Comparison of ENCODE assay signal across 2 cellular contexts in the genomic region with DNA sequence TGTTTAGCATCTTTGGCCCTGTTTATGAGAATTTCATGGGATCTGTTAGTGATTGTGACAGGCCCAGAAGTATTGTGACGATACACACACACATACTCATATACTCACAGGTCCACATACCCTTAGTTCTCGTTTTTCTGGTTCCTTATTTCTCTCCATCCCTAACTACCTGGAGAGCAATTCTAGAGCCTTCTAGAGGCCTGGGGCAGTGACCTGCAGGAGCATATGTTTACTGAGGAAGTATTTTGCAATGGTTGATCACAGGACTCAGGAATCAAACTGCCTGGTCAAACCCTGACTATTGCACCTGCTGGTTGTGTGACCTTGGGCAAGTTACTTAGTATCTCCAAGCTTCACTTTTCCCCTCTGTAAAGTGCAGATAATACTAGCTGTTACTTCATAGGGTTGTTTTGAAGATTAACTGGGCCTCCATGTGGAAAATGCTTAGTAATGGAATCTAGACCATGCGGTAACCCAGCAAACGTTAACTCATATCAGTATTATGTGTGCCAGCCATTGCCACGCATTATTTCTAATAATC.
TF ChIP-seq lines count a peak whose summit lies in the region.

No MANE protein-coding gene starts in this region.

TF ChIP-seq in IMR-90, 13 proteins besides CTCF, POLR2A, EP300 and RAD21:
- no peak for TF ChIP-seq BHLHE40 (IDR thresholded peaks at IDR 0.05; ENCODE audit: low read depth, low read length)
- TF ChIP-seq MAFK (IDR thresholded peaks at IDR 0.05; ENCODE audit: low read depth, low read length): 0 out of 2 replicates have a peak, but pooled peaks have one; percentile 2

TF ChIP-seq in SK-N-SH treated with all-trans-retinoic acid at 6 μM for 48 hours, 23 proteins besides CTCF, POLR2A, EP300 and RAD21:
- TF ChIP-seq ISL1 (CRISPR knock-in tag; IDR thresholded peaks at IDR 0.05): no peak
- no peak for TF ChIP-seq PPARA (CRISPR knock-in tag; IDR thresholded peaks at IDR 0.05; ENCODE audit: borderline replicate concordance)
- TF ChIP-seq ZNF565 (CRISPR knock-in tag; conservative IDR thresholded peaks at IDR 0.05; ENCODE audit: low read depth): no peak
- TF ChIP-seq ZFP30 (CRISPR knock-in tag; IDR thresholded peaks at IDR 0.05): no peak
- TF ChIP-seq POU6F1 (CRISPR knock-in tag; IDR thresholded peaks at IDR 0.05; ENCODE audit: borderline replicate concordance, low read depth): no peak
- no peak for TF ChIP-seq ESRRG (CRISPR knock-in tag; IDR thresholded peaks at IDR 0.05)
- TF ChIP-seq, protein P1, sequence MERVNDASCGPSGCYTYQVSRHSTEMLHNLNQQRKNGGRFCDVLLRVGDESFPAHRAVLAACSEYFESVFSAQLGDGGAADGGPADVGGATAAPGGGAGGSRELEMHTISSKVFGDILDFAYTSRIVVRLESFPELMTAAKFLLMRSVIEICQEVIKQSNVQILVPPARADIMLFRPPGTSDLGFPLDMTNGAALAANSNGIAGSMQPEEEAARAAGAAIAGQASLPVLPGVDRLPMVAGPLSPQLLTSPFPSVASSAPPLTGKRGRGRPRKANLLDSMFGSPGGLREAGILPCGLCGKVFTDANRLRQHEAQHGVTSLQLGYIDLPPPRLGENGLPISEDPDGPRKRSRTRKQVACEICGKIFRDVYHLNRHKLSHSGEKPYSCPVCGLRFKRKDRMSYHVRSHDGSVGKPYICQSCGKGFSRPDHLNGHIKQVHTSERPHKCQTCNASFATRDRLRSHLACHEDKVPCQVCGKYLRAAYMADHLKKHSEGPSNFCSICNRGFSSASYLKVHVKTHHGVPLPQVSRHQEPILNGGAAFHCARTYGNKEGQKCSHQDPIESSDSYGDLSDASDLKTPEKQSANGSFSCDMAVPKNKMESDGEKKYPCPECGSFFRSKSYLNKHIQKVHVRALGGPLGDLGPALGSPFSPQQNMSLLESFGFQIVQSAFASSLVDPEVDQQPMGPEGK (CRISPR knock-in tag; IDR thresholded peaks at IDR 0.05; ENCODE audit: borderline replicate concordance): no peak
- no peak for TF ChIP-seq ZFP3 (CRISPR knock-in tag; IDR thresholded peaks at IDR 0.05)
- TF ChIP-seq ARNTL (CRISPR knock-in tag; IDR thresholded peaks at IDR 0.05; ENCODE audit: borderline replicate concordance, low read depth): no peak
